Comparison of ENCODE assay signal across 17 cellular contexts in genomic region chr4:152064282-152064681, GRCh38.
DNase-seq lines count a peak whose midpoint lies in the region; ATAC-seq, FAIRE-seq and TF ChIP-seq lines count a peak whose summit lies in the region.
"Had no signal": no experiment of that assay in that cellular context is flagged by ENCODE, and none has a peak within 500 bp of the region (broad histone marks: within the 10 kb centered on the region; RNA-seq: fewer than 3 reads in every experiment).

No MANE protein-coding gene starts in this region.

- H3K4me2 ChIP-seq in GM23248 (ENCODE audit: unreplicated experiment) (no peak overlapping the region), astrocyte (ENCODE audit: low read length) (no peak overlapping the region), PC-9 (no peak overlapping the region)

- H3K9me2 ChIP-seq in GM23248 (ENCODE audit: insufficient read depth) (no peaks in the 10 kb centered on the region), PC-9 (ENCODE audit: insufficient read depth) (no peaks in the 10 kb centered on the region)

- BruUV-seq in PC-9 (replicated peaks; lab: Mats Ljungman, UMichigan): no TSS peak

- H3K4me3 Mint-ChIP-seq in astrocyte (ENCODE audit: unreplicated experiment) (no peak overlapping the region), nephron (peak overlapping the region in 1 of 3 experiments; percentile 4)
- H3K4me3 Mint-ChIP-seq: HFFc6 had no signal

- H2AFZ ChIP-seq in GM23248 (0 out of 2 replicates have a peak overlapping the region, but pooled peaks have one; percentile 13), astrocyte (ENCODE audit: low read depth, low read length) (no peak overlapping the region), PC-9 (no peak overlapping the region)

- TF ChIP-seq CTCF in BE2C (IDR thresholded peaks at IDR 0.05; ENCODE audit: low read depth, low read length): no peak
- no peak for TF ChIP-seq CTCF in astrocyte (IDR thresholded peaks at IDR 0.05; ENCODE audit: insufficient read depth, low read depth, low read length)
- no peak for TF ChIP-seq CTCF in nephron (IDR thresholded peaks at IDR 0.05; ENCODE audit: unreplicated experiment in 3 of 3)
- TF ChIP-seq CTCF in PC-9 (conservative IDR thresholded peaks at IDR 0.05): no peak

- H3K27me3 ChIP-seq in BE2C (no peaks in the 10 kb centered on the region), GM23248 (replicated peaks; ENCODE audit: insufficient read depth) (no peaks in the 10 kb centered on the region), astrocyte (ENCODE audit: insufficient read depth, low read length) (peaks cover 2% of the 10 kb centered on the region), PC-9 (ENCODE audit: insufficient read depth, low read depth) (no peaks in the 10 kb centered on the region)

- peaks cover 13% of the 10 kb centered on the region for H3K4me1 Mint-ChIP-seq in astrocyte (ENCODE audit: low read depth, unreplicated experiment)
- H3K4me1 Mint-ChIP-seq in nephron: peaks cover 35% of the 10 kb centered on the region

- H3K9me3 Mint-ChIP-seq in astrocyte (ENCODE audit: unreplicated experiment) (no peaks in the 10 kb centered on the region), nephron (peaks cover 6% of the 10 kb centered on the region)
- H3K9me3 Mint-ChIP-seq: HFFc6 had no signal

- H3K27ac ChIP-seq in GM23248 (no peak overlapping the region), astrocyte (ENCODE audit: low read depth, low read length) (no peak overlapping the region), PC-9 (no peak overlapping the region)
- H3K27ac ChIP-seq: C4-2B, RWPE1 had no signal

- H4K20me1 ChIP-seq in GM23248 (ENCODE audit: insufficient read depth): no peaks in the 10 kb centered on the region
- H4K20me1 ChIP-seq in astrocyte (ENCODE audit: insufficient read depth, low read length): no peaks in the 10 kb centered on the region
- H4K20me1 ChIP-seq in PC-9 (ENCODE audit: insufficient read depth): no peaks in the 10 kb centered on the region

- H3K27ac Mint-ChIP-seq in astrocyte (ENCODE audit: unreplicated experiment): no peak overlapping the region
- peak overlapping the region; percentile 28 to 74 (median 70) for H3K27ac Mint-ChIP-seq in nephron
- H3K27ac Mint-ChIP-seq: HFFc6 had no signal

- H3F3A ChIP-seq in GM23248 (ENCODE audit: insufficient read depth) (0 out of 2 replicates have a peak, but pooled peaks cover 9% of the 10 kb centered on the region), PC-9 (ENCODE audit: insufficient read depth, low read depth) (no peaks in the 10 kb centered on the region)

- DNase-seq in BE2C (no peak), GM23248 (peak; percentile 35), astrocyte (ENCODE audit: low read depth) (peak; percentile 24), NCI-H1092 (lab: John Stamatoyannopoulos, UW) (no peak), PC-9 (no peak)
- no peak for DNase-seq in activated naive CD4-positive, alpha-beta T cell treated with Interleukin-2 at 50 U/mL for 16 hours
- DNase-seq: EL, GOT3, KG1, NCI-H1048 had no signal

- ATAC-seq in GM21619 (IDR thresholded peaks at IDR 0.05; ENCODE audit: unreplicated experiment): no peak

- CTCF ChIA-PET in PC-9 (lab: Charles Lee): no interaction called here

- WGBS in GM23248 (ENCODE audit: low coverage in 1 of 2, low lambda C conversion rate in 2 of 2, missing lambda C conversion rate in 2 of 2), 2 experiments: 63 to 66% methylated on average over 2 of the region's 2 CpGs

- H3K4me3 ChIP-seq in BE2C (ENCODE audit: low read depth, low read length) (peak overlapping the region; percentile 19; the same call in 1 of the 2 replicates), GM23248 (no peak overlapping the region), astrocyte (ENCODE audit: insufficient read depth, low read depth, low read length) (no peak overlapping the region), PC-9 (no peak overlapping the region)

- intact Hi-C loops in PC-9 (cut with micrococcal nuclease; ENCODE audit: unreplicated experiment): no loop called here

- no peak overlapping the region for H3K9ac ChIP-seq in GM23248
- H3K9ac ChIP-seq in astrocyte (ENCODE audit: low read length): no peak overlapping the region

- H3K79me2 ChIP-seq in GM23248 (ENCODE audit: insufficient read depth) (no peaks in the 10 kb centered on the region), astrocyte (ENCODE audit: insufficient read depth, low read length) (no peaks in the 10 kb centered on the region), PC-9 (ENCODE audit: low read depth) (no peaks in the 10 kb centered on the region)

- H3K36me3 Mint-ChIP-seq in astrocyte (ENCODE audit: low read depth, unreplicated experiment) (no peaks in the 10 kb centered on the region), nephron (ENCODE audit: low read depth) (no peaks in the 10 kb centered on the region)

- POLR2A ChIA-PET in PC-9 (lab: Charles Lee; ENCODE audit: unreplicated experiment): no interaction called here

- in situ Hi-C loops in GM23248 (cut with MboI): no loop called here

- no peak for FAIRE-seq in astrocyte (lab: Jason Lieb, UNC)
- FAIRE-seq: A204.1, GM19239 had no signal

- H3K4me1 ChIP-seq in BE2C (peaks cover 9% of the 10 kb centered on the region), GM23248 (ENCODE audit: insufficient read depth) (peaks cover 8% of the 10 kb centered on the region), astrocyte (ENCODE audit: insufficient read depth, low read length) (no peaks in the 10 kb centered on the region), PC-9 (replicated peaks; ENCODE audit: insufficient read depth) (0 out of 2 replicates have a peak, but pooled peaks cover 5% of the 10 kb centered on the region)

- H3K9me3 ChIP-seq in BE2C (no peaks in the 10 kb centered on the region), GM23248 (ENCODE audit: low read depth) (no peaks in the 10 kb centered on the region), astrocyte (ENCODE audit: insufficient read depth, low read depth, low read length) (no peaks in the 10 kb centered on the region), PC-9 (ENCODE audit: insufficient read depth, low read depth) (no peaks in the 10 kb centered on the region)

- peaks cover 4% of the 10 kb centered on the region for H3K27me3 Mint-ChIP-seq in astrocyte (ENCODE audit: low read depth, unreplicated experiment)
- peaks cover 16% of the 10 kb centered on the region for H3K27me3 Mint-ChIP-seq in nephron (ENCODE audit: low read depth)

- H3K36me3 ChIP-seq in BE2C: no peaks in the 10 kb centered on the region
- H3K36me3 ChIP-seq in GM23248 (ENCODE audit: low read depth): no peaks in the 10 kb centered on the region
- no peaks in the 10 kb centered on the region for H3K36me3 ChIP-seq in astrocyte (ENCODE audit: insufficient read depth, low read length)
- H3K36me3 ChIP-seq in PC-9 (ENCODE audit: low read depth): no peaks in the 10 kb centered on the region

Comparison
In these comparisons a context has a peak if more than half of its experiments do, and no peak if none do; other contexts are left out.
1. DNase-seq: peak in GM23248 (single experiment) and astrocyte (single experiment); none in BE2C (single experiment), activated naive CD4-positive, alpha-beta T cell treated with Interleukin-2 at 50 U/mL for 16 hours (single experiment), NCI-H1092 (single experiment) and PC-9 (0 of 2).